In the genomic region with DNA sequence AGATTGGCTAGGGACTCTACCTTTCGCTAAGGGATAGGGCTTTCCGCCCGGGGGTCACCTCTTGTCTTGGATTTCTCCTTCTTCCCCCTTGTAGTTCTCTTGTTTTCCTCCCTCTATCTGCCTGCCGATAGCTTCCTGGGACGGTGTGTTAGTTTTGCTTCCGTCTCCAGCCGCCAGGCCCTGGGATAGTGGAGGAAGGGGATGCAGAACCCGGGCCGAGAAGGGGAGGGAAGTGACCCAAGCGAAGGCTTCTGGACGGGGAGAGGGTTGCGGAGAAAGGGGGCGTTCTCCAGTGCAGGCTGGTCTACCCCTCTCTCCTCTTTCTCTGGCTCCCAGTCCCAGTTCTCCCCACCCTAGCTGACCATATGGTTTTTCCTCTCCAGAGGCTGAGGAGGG, we compare ENCODE assay signal across 9 cellular contexts. TPM values are rescaled to one million over a fixed set of nuclear protein-coding genes. Genes with fewer than 3 reads are reported as not detected.
A peak's percentile ranks its signal among the peaks of the same experiment; 100 is the strongest.
DNase-seq lines count a peak whose midpoint lies in the region; ATAC-seq, FAIRE-seq and TF ChIP-seq lines count a peak whose summit lies in the region.
"Had no signal": no experiment of that assay in that cellular context is flagged by ENCODE, and none has a peak within 500 bp of the region (broad histone marks: within the 10 kb centered on the region; RNA-seq: fewer than 3 reads in every experiment).

No MANE protein-coding gene starts in this region.

- FAIRE-seq in H1 (lab: Jason Lieb, UNC) = no peak
- FAIRE-seq: G401.6 had no signal

- no peak overlapping the region for H4K5ac ChIP-seq in H1 (ENCODE audit: insufficient read length, low read depth, low read length)

- H3K79me2 ChIP-seq in PC-3 (ENCODE audit: low read length) (peaks cover 57% of the 10 kb centered on the region), H1 (ENCODE audit: control insufficient read depth in 1 of 2, insufficient read depth in 2 of 2, low read length in 2 of 2) (peaks cover 0 to 28% of the 10 kb centered on the region in 2 experiments; a peak in 2 of 4 replicates)

- no peak overlapping the region for H4K91ac ChIP-seq in H1 (replicated peaks; ENCODE audit: insufficient read length, low read length)

- no peak overlapping the region for H2AK5ac ChIP-seq in H1 (ENCODE audit: low read depth, low read length)

- H3K4me2 ChIP-seq in PC-3 (ENCODE audit: low read length) (peak overlapping the region; percentile 79), H1 (ENCODE audit: insufficient read depth in 1 of 2, low read depth in 2 of 2, low read length in 2 of 2) (peak overlapping the region; percentile 70 to 84)

- TF ChIP-seq POLR2A in H1 (IDR thresholded peaks at IDR 0.05; ENCODE audit: control extremely low read depth in 1 of 2, low read depth in 2 of 2, low read length in 2 of 2) = no peak; a peak in 1 of 3 replicates

- H4K20me1 ChIP-seq in PC-3 (ENCODE audit: low read length) = peaks cover 34% of the 10 kb centered on the region
- H4K20me1 ChIP-seq in H1 (replicated peaks in 1 of 2; ENCODE audit: control insufficient read depth in 1 of 2, insufficient read depth in 2 of 2, low read length in 2 of 2) = peaks cover 0 to 3% of the 10 kb centered on the region in 2 experiments

- H3K9me2 ChIP-seq in PC-3 (replicated peaks; ENCODE audit: low read length) = no peaks in the 10 kb centered on the region

- H3K4ac ChIP-seq in H1 (replicated peaks; ENCODE audit: insufficient read length, low read depth, low read length) = no peak overlapping the region

- H3K56ac ChIP-seq in H1 (replicated peaks; ENCODE audit: insufficient read length, low read depth, low read length) = no peak overlapping the region

- no peak overlapping the region for H2BK20ac ChIP-seq in H1 (ENCODE audit: low read length)

- intact Hi-C loops in PC-3 (cut with micrococcal nuclease) = loop anchor here (1.0 to 10.0 kb wide), 5 partner anchors 8 to 346 kb away; a partner anchor contains a TSS

- H3K4me1 ChIP-seq in PC-3 (ENCODE audit: insufficient read depth, low read length) (peaks cover 63% of the 10 kb centered on the region), H1 (replicated peaks in 1 of 4; ENCODE audit: control insufficient read depth in 3 of 4, insufficient read depth in 4 of 4, low read length in 3 of 4) (peaks cover 0 to 7% (median 6%) of the 10 kb centered on the region in 4 experiments; a peak in 6 of 7 replicates)

- CTCF ChIA-PET in PC-3 (lab: Charles Lee) = interaction anchor here (0.5 kb wide), 1 partner anchor 100 kb away, joined by 3 read pairs; no protein-coding TSS in a partner anchor
- CTCF ChIA-PET in H1 (lab: Charles Lee; ENCODE audit: partially characterized antibody) = interaction anchor here (1.0 to 2.2 kb wide), 7 partner anchors 19 to 194 kb away, joined by 3 to 8 read pairs (median 3); no protein-coding TSS in a partner anchor

- H3K9me3 ChIP-seq in PC-3 (ENCODE audit: low read length) (no peaks in the 10 kb centered on the region), H1 (ENCODE audit: insufficient read depth in 2 of 2, low read depth in 1 of 2, low read length in 1 of 2) (no peaks in the 10 kb centered on the region)

- H3K36me3 ChIP-seq in PC-3 (ENCODE audit: low read depth, low read length) = peaks cover 6% of the 10 kb centered on the region; the same call in 1 of the 2 replicates
- peaks cover 8 to 21% (median 17%) of the 10 kb centered on the region in 4 experiments for H3K36me3 ChIP-seq in H1 (ENCODE audit: control insufficient read depth in 2 of 4, insufficient read depth in 4 of 4, low read length in 3 of 4)

- no peak overlapping the region for H3K18ac ChIP-seq in H1 (ENCODE audit: extremely low read depth, low read length)

- POLR2A ChIA-PET in PC-3 (lab: Charles Lee; ENCODE audit: unreplicated experiment) (interaction anchor here (0.6 to 0.8 kb wide), 5 partner anchors 8 to 1278 kb away, joined by 3 to 4 read pairs (median 3); no protein-coding TSS in a partner anchor), H1 (lab: Charles Lee; ENCODE audit: partially characterized antibody) (interaction anchor here (0.7 to 18.0 kb wide), 44 partner anchors 8 to 494 kb away, joined by 3 to 283 read pairs (median 5); a partner anchor contains a TSS)

- peak overlapping the region; percentile 77; the same call in 1 of the 2 replicates for H4K8ac ChIP-seq in H1 (ENCODE audit: extremely low read depth, insufficient read depth, low read length)

- no peak overlapping the region for H2BK120ac ChIP-seq in H1 (replicated peaks; ENCODE audit: low read depth, low read length)

- H2AFZ ChIP-seq in PC-3 (ENCODE audit: low read length) (0 out of 2 replicates have a peak overlapping the region, but pooled peaks have one; percentile 5), H1 (ENCODE audit: low read length) (no peak overlapping the region)

- no peaks in the 10 kb centered on the region for H3F3A ChIP-seq in PC-3 (ENCODE audit: low read length, unreplicated experiment)

- peak; percentile 10 to 12; a peak in 1 of 4 replicates for TF ChIP-seq RAD21 in H1 (IDR thresholded peaks at IDR 0.05 in 1 of 2, conservative IDR thresholded peaks at IDR 0.05 in 1 of 2; ENCODE audit: low read depth in 2 of 2, low read length in 2 of 2)

- no peak for TF ChIP-seq EP300 in H1 (IDR thresholded peaks at IDR 0.05; ENCODE audit: borderline replicate concordance in 1 of 2, low read depth in 2 of 2, low read length in 2 of 2)

- H3K27me3 ChIP-seq in PC-3 (ENCODE audit: low read length) (no peaks in the 10 kb centered on the region), H1 (replicated peaks in 1 of 4; ENCODE audit: control insufficient read depth in 3 of 4, extremely low read depth in 1 of 4, insufficient read depth in 3 of 4, low read length in 3 of 4) (no peaks in the 10 kb centered on the region)

- H3K14ac ChIP-seq in H1 (ENCODE audit: insufficient read length) = no peak overlapping the region

- no TSS peak for BruUV-seq in PC-3 (replicated peaks; lab: Mats Ljungman, UMichigan)

- WGBS in H1 (ENCODE audit: extremely low coverage in 1 of 2, insufficient coverage in 1 of 2, insufficient read length in 1 of 2, insufficient replicate concordance in 2 of 2, low coverage in 1 of 2, low lambda C conversion rate in 2 of 2, missing lambda C conversion rate in 1 of 2), 2 experiments = 1% methylated on average over 12 of the region's 13 CpGs; no CpG with 5 or more reads in 1 of the 2 experiments

- peak overlapping the region; percentile 81 for H3K4me3 ChIP-seq in PC-3 (ENCODE audit: low read length)
- peak overlapping the region; percentile 65 to 95 (median 82) for H3K4me3 ChIP-seq in H1 (ENCODE audit: extremely low read depth in 1 of 4, insufficient read depth in 2 of 4, low read depth in 3 of 4, low read length in 4 of 4)

- no peak overlapping the region for H2BK5ac ChIP-seq in H1 (ENCODE audit: low read depth, low read length)

- H3K27ac ChIP-seq in PC-3 (ENCODE audit: low read length) (peak overlapping the region; percentile 86), H1 (ENCODE audit: low read depth, low read length) (no peak overlapping the region)

- no peak for ATAC-seq in PC-3
- ATAC-seq in HG02759 (IDR thresholded peaks at IDR 0.05; ENCODE audit: unreplicated experiment) = no peak

- no peaks in the 10 kb centered on the region; the same call in 1 of the 2 replicates for H3K79me1 ChIP-seq in H1 (ENCODE audit: low read depth, low read length)

- H3K23me2 ChIP-seq in H1 (ENCODE audit: low read depth, low read length) = peaks cover 9% of the 10 kb centered on the region; the same call in 1 of the 2 replicates

- no peak overlapping the region for H2BK12ac ChIP-seq in H1 (ENCODE audit: low read depth, low read length)

- 0 out of 2 replicates have a peak overlapping the region, but pooled peaks have one; percentile 14 for H2BK15ac ChIP-seq in H1 (ENCODE audit: low read length)

- no peak overlapping the region for H3K23ac ChIP-seq in H1 (ENCODE audit: insufficient read length)

- peak overlapping the region; percentile 72 for H3K9ac ChIP-seq in PC-3 (ENCODE audit: low read length)
- peak overlapping the region; percentile 59 to 84 (median 78) for H3K9ac ChIP-seq in H1 (replicated peaks in 1 of 4; ENCODE audit: extremely low read depth in 1 of 4, low read depth in 3 of 4, low read length in 3 of 4)

- DNase-seq in NCI-H1417 (lab: John Stamatoyannopoulos, UW) (peak; percentile 48 to 69 (median 52)), NCI-H1417 treated with DMSO at 0.1 percent for 48 hours (lab: John Stamatoyannopoulos, UW) (no peak), PC-3 (peak; percentile 37), H1 (ENCODE audit: low read depth in 1 of 2, low spot score in 2 of 2) (peak in 1 of 2 experiments; percentile 79), myocyte (ENCODE audit: low read depth) (peak; percentile 31), ecto neural progenitor cell (ENCODE audit: low spot score) (no peak)
- no peak for DNase-seq in activated effector memory CD4-positive, alpha-beta T cell treated with Interleukin-2 at 50 U/mL for 16 hours

- TF ChIP-seq CTCF in PC-3 (conservative IDR thresholded peaks at IDR 0.05; ENCODE audit: low read depth, low read length) (no peak), H1 (IDR thresholded peaks at IDR 0.05; ENCODE audit: control extremely low read depth in 1 of 3, insufficient read depth in 1 of 3, low read depth in 1 of 3, low read length in 3 of 3) (0 out of 4 replicates have a peak, but pooled peaks of 1 of the 3 experiments have one; percentile 0)

TF ChIP-seq in H1, 55 proteins besides CTCF, POLR2A, EP300 and RAD21 (continues in another document):
- no peak for TF ChIP-seq JUN (IDR thresholded peaks at IDR 0.05; ENCODE audit: low read depth, low read length)

RNA-seq across cellular contexts. Expression of a gene that starts 0.9 kb away (rescaled TPM):
- total RNA-seq in PC-3 (2014; rRNA removed) (33.9 and 46.9 TPM in 2 replicates), myocyte (31.4 and 45.5 TPM in 2 replicates)
- 10.1 and 10.4 TPM in 2 replicates for total RNA-seq in H1 (2021; fragmentation: NEBNext Ultra II Directional; extraction: Animal tissue kit (Norgen Biotek cat#: 25700))
- polyA plus RNA-seq in H1 (2011; rRNA removed) = 6.6 and 7.3 TPM in 2 replicates
- polyA plus RNA-seq in H1 (2011; cell fraction: cytosol; rRNA removed) = 9.6 TPM
- 6.9 TPM for polyA plus RNA-seq in H1 (2011; cell fraction: nucleus; rRNA removed)
- 8.2 to 9.3 TPM (median 8.9 TPM) in 4 replicates for polyA plus RNA-seq in H1 (2012, experiment 1 of 2)
- polyA plus RNA-seq in H1 (2012, experiment 2 of 2) = 4.6 TPM
- 7.2 TPM for polyA plus RNA-seq in H1 (2013, experiment 1 of 2)
- 7.5 TPM for polyA plus RNA-seq in H1 (2013, experiment 2 of 2)
- 8.1 and 9.4 TPM in 2 replicates for polyA minus RNA-seq in H1 (2011; rRNA and poly(A)+ RNA removed)
- 4.2 TPM for polyA minus RNA-seq in H1 (2011; cell fraction: cytosol; rRNA and poly(A)+ RNA removed)
- 5.5 TPM for polyA minus RNA-seq in H1 (2011; cell fraction: nucleus; rRNA and poly(A)+ RNA removed)
- 48.0 TPM for polyA plus RNA-seq in myocyte (2012)

RNA-seq across cellular contexts. Expression of a gene that starts 29.8 kb away (rescaled TPM):
- total RNA-seq in PC-3 (2014; rRNA removed) (13.3 and 20.1 TPM in 2 replicates), myocyte (0.21 TPM in 1 of 2 replicates, not detected in the other)
- total RNA-seq in H1 (2021; fragmentation: NEBNext Ultra II Directional; extraction: Animal tissue kit (Norgen Biotek cat#: 25700)) = 52.7 and 54.6 TPM in 2 replicates
- polyA plus RNA-seq in H1 (2011; rRNA removed) = 15.9 and 20.4 TPM in 2 replicates
- polyA plus RNA-seq in H1 (2011; cell fraction: cytosol; rRNA removed) = 15.1 TPM
- polyA plus RNA-seq in H1 (2011; cell fraction: nucleus; rRNA removed) = 98.4 TPM
- polyA plus RNA-seq in H1 (2012, experiment 1 of 2) = 47.3 to 55.8 TPM (median 50.2 TPM) in 4 replicates
- 15.9 TPM for polyA plus RNA-seq in H1 (2012, experiment 2 of 2)
- polyA plus RNA-seq in H1 (2013, experiment 1 of 2) = 59.6 TPM
- polyA plus RNA-seq in H1 (2013, experiment 2 of 2) = 59.3 TPM
- 29.1 and 30.2 TPM in 2 replicates for polyA minus RNA-seq in H1 (2011; rRNA and poly(A)+ RNA removed)
- polyA minus RNA-seq in H1 (2011; cell fraction: cytosol; rRNA and poly(A)+ RNA removed) = 14.6 TPM
- polyA minus RNA-seq in H1 (2011; cell fraction: nucleus; rRNA and poly(A)+ RNA removed) = 28.5 TPM
- polyA plus RNA-seq in myocyte (2012) = 0.48 TPM

Comparison
In these comparisons a context has a peak if more than half of its experiments do, and no peak if none do; other contexts are left out.
1. DNase-seq: peak in NCI-H1417 (3 of 3), PC-3 (single experiment) and myocyte (single experiment); none in NCI-H1417 treated with DMSO at 0.1 percent for 48 hours (single experiment), ecto neural progenitor cell (single experiment) and activated effector memory CD4-positive, alpha-beta T cell treated with Interleukin-2 at 50 U/mL for 16 hours (single experiment).
2. RNA of a gene that starts 29.8 kb away (total RNA-seq): 52.7 to 54.6 TPM in H1 and 13.3 to 20.1 TPM in PC-3; 0.21 TPM in myocyte; every median in the first group is over 10 times any median in the second.